ENCODE assay signal across 17 cellular contexts in the genomic region with DNA sequence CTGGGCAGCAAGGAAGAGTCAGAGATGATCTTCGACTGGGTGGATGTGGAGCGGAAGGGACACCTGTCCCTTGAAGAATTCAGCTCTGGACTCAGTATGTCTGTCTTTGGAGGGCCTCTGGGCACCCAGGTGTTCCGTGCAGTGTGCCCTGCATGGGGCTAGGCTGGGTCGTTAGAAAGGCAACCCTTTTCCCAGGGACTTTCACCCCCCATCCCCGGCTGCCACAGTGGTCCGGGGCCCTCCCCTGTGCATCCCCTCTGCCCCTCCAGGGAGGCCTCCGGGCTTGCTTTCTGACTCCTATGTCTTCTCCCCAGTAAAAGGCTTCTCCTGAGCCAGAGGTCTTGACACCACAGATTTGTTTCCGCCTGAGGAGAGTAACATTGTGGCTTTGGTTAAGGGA. TPM values are rescaled to one million over a fixed set of nuclear protein-coding genes. Genes with fewer than 3 reads are reported as not detected.
A peak's percentile ranks its signal among the peaks of the same experiment; 100 is the strongest.
DNase-seq lines count a peak whose midpoint lies in the region; TF ChIP-seq lines count a peak whose summit lies in the region.
"Had no signal": no experiment of that assay in that cellular context is flagged by ENCODE, and none has a peak within 500 bp of the region (broad histone marks: within the 10 kb centered on the region; RNA-seq: fewer than 3 reads in every experiment).

No MANE protein-coding gene starts in this region.

- no peak overlapping the region for H3K4me3 ChIP-seq in spleen
- H3K4me3 ChIP-seq: BLaER1 treated with 17β-estradiol and CSF1 and Interleukin-3, amounts not matched to agents 10 nM and 100 nM; GM23248; HAP-1 had no signal

- in situ Hi-C loops in G401 (cut with HindIII; ENCODE audit: low sequenced_read_pairs) = no loop called here

- CTCF ChIA-PET in activated naive CD4-positive, alpha-beta T cell treated with anti-CD3 and anti-CD28 coated beads for 36 hours (lab: Charles Lee) = no interaction called here
- CTCF ChIA-PET in activated naive CD4-positive, alpha-beta T cell treated with anti-CD3 and anti-CD28 coated beads, Interleukin-2, amount 10 ng/mL, durations not matched to agents 7 days and 5 days (lab: Charles Lee) = no interaction called here

- no peaks in the 10 kb centered on the region for H3K4me1 Mint-ChIP-seq in activated naive CD4-positive, alpha-beta T cell treated with anti-CD3 and anti-CD28 coated beads for 36 hours (ENCODE audit: low read depth)
- no peaks in the 10 kb centered on the region for H3K4me1 Mint-ChIP-seq in activated naive CD4-positive, alpha-beta T cell treated with anti-CD3 and anti-CD28 coated beads, Interleukin-2, amount 10 ng/mL, durations not matched to agents 7 days and 5 days
- H3K4me1 Mint-ChIP-seq: B cell had no signal

- H3K27ac ChIP-seq in spleen = no peak overlapping the region
- H3K27ac ChIP-seq: BLaER1 treated with 17β-estradiol and CSF1 and Interleukin-3, amounts not matched to agents 10 nM and 100 nM; GM23248; HL-60 had no signal

- no peaks in the 10 kb centered on the region for H3K9me3 ChIP-seq in spleen
- H3K9me3 ChIP-seq: BLaER1 treated with 17β-estradiol and CSF1 and Interleukin-3, amounts not matched to agents 10 nM and 100 nM; HAP-1 had no signal

- H3K27ac Mint-ChIP-seq in activated naive CD4-positive, alpha-beta T cell treated with anti-CD3 and anti-CD28 coated beads for 36 hours = no peak overlapping the region
- H3K27ac Mint-ChIP-seq in activated naive CD4-positive, alpha-beta T cell treated with anti-CD3 and anti-CD28 coated beads, Interleukin-2, amount 10 ng/mL, durations not matched to agents 7 days and 5 days = no peak overlapping the region
- H3K27ac Mint-ChIP-seq: B cell; CD8-positive, alpha-beta T cell had no signal

- no peak for TF ChIP-seq POLR2A in spleen (IDR thresholded peaks at IDR 0.05)

- H3K27me3 Mint-ChIP-seq in activated naive CD4-positive, alpha-beta T cell treated with anti-CD3 and anti-CD28 coated beads for 36 hours (ENCODE audit: low read depth) = no peaks in the 10 kb centered on the region
- H3K27me3 Mint-ChIP-seq in activated naive CD4-positive, alpha-beta T cell treated with anti-CD3 and anti-CD28 coated beads, Interleukin-2, amount 10 ng/mL, durations not matched to agents 7 days and 5 days = peaks cover 59% of the 10 kb centered on the region
- H3K27me3 Mint-ChIP-seq: B cell had no signal

- no peaks in the 10 kb centered on the region for H3K9me3 Mint-ChIP-seq in activated naive CD4-positive, alpha-beta T cell treated with anti-CD3 and anti-CD28 coated beads for 36 hours
- no peaks in the 10 kb centered on the region for H3K9me3 Mint-ChIP-seq in activated naive CD4-positive, alpha-beta T cell treated with anti-CD3 and anti-CD28 coated beads, Interleukin-2, amount 10 ng/mL, durations not matched to agents 7 days and 5 days
- H3K9me3 Mint-ChIP-seq: CD8-positive, alpha-beta T cell had no signal

- no peak overlapping the region for H3K4me3 Mint-ChIP-seq in activated naive CD4-positive, alpha-beta T cell treated with anti-CD3 and anti-CD28 coated beads for 36 hours
- H3K4me3 Mint-ChIP-seq in activated naive CD4-positive, alpha-beta T cell treated with anti-CD3 and anti-CD28 coated beads, Interleukin-2, amount 10 ng/mL, durations not matched to agents 7 days and 5 days = no peak overlapping the region
- H3K4me3 Mint-ChIP-seq: B cell; CD8-positive, alpha-beta T cell had no signal

- intact Hi-C loops in activated naive CD4-positive, alpha-beta T cell treated with anti-CD3 and anti-CD28 coated beads for 36 hours (cut with micrococcal nuclease) = no loop called here
- intact Hi-C loops in spleen (cut with DNase I; ENCODE audit: low total_unique reads) = no loop called here

- no peaks in the 10 kb centered on the region for H3K4me1 ChIP-seq in spleen
- H3K4me1 ChIP-seq: HAP-1 had no signal

- no peaks in the 10 kb centered on the region for H3K36me3 Mint-ChIP-seq in activated naive CD4-positive, alpha-beta T cell treated with anti-CD3 and anti-CD28 coated beads for 36 hours (ENCODE audit: low read depth)
- no peaks in the 10 kb centered on the region for H3K36me3 Mint-ChIP-seq in activated naive CD4-positive, alpha-beta T cell treated with anti-CD3 and anti-CD28 coated beads, Interleukin-2, amount 10 ng/mL, durations not matched to agents 7 days and 5 days
- H3K36me3 Mint-ChIP-seq: CD8-positive, alpha-beta T cell had no signal

- no peak for TF ChIP-seq CTCF in spleen (IDR thresholded peaks at IDR 0.05 in 8 of 11, conservative IDR thresholded peaks at IDR 0.05 in 3 of 11)

- 85 to 90% (median 86%) methylated on average over 6 to 8 of the region's 8 CpGs for WGBS in spleen, 5 donors

- DNase-seq in activated naive CD4-positive, alpha-beta T cell treated with anti-CD3 and anti-CD28 coated beads for 36 hours = peak; percentile 2
- DNase-seq in activated naive CD4-positive, alpha-beta T cell treated with anti-CD3 and anti-CD28 coated beads, Interleukin-2, amount 10 ng/mL, durations not matched to agents 7 days and 5 days = no peak
- peak; percentile 68 for DNase-seq in mesenteric fat pad (ENCODE audit: low spot score)
- DNase-seq in spleen = peak; percentile 41
- DNase-seq in globus pallidus (ENCODE audit: low spot score) = no peak
- no peak for DNase-seq in G401 (ENCODE audit: low spot score)
- DNase-seq: Calu3; CD8-positive, alpha-beta T cell; DMS79 treated with DMSO at 0.1 percent for 48 hours; GM23248 had no signal

- no peaks in the 10 kb centered on the region for H3K27me3 ChIP-seq in spleen (replicated peaks in 1 of 7)
- H3K27me3 ChIP-seq: BLaER1 treated with 17β-estradiol and CSF1 and Interleukin-3, amounts not matched to agents 10 nM and 100 nM had no signal

- H3K36me3 ChIP-seq in spleen = peaks cover 0 to 49% (median 0%) of the 10 kb centered on the region in 6 donors
- H3K36me3 ChIP-seq: BLaER1 treated with 17β-estradiol and CSF1 and Interleukin-3, amounts not matched to agents 10 nM and 100 nM; HAP-1 had no signal

RNA-seq across cellular contexts. Expression of gene RAB44, which starts 16.2 kb away (rescaled TPM):
- under 1 TPM in 1 of 2 experiments, not detected in 1; 0.05 TPM for total RNA-seq in activated naive CD4-positive, alpha-beta T cell treated with anti-CD3 and anti-CD28 coated beads for 36 hours
- 0.35 TPM for total RNA-seq in mesenteric fat pad
- 1 to 10 TPM in 5 of 7 donors, under 1 TPM in 2; 0.54 to 3.5 (median 1.3) TPM for total RNA-seq in spleen
- polyA plus RNA-seq in spleen = under 1 TPM; 0.06 to 0.26 (median 0.24) TPM
- 0.06 TPM in 1 of 2 replicates, not detected in the other for total RNA-seq in G401 (2014; rRNA removed; shearing (Covaris generic))
- total RNA-seq: A172, Calu3, GM23248, H4, HT1080 had no signal
- polyA plus RNA-seq: GM23248 had no signal

RNA-seq across cellular contexts. Expression of gene CDKN1A, which starts 35.3 kb away (rescaled TPM):
- 10 to 100 TPM; 90.1 to 92.3 TPM for total RNA-seq in activated naive CD4-positive, alpha-beta T cell treated with anti-CD3 and anti-CD28 coated beads for 36 hours
- total RNA-seq in mesenteric fat pad (245 TPM), spleen (10 to 100 TPM; 26.5 to 58.5 (median 32.8) TPM)
- polyA plus RNA-seq in spleen = 10 to 100 TPM; 10.7 to 18.4 (median 11.9) TPM
- 105 and 117 TPM in 2 replicates for total RNA-seq in G401 (2014; rRNA removed; shearing (Covaris generic))

Comparison
In these comparisons a context has a peak if more than half of its experiments do, and no peak if none do; other contexts are left out.
1. DNase-seq: peak in activated naive CD4-positive, alpha-beta T cell treated with anti-CD3 and anti-CD28 coated beads for 36 hours (single experiment), mesenteric fat pad (single experiment) and spleen (single experiment); none in activated naive CD4-positive, alpha-beta T cell treated with anti-CD3 and anti-CD28 coated beads, Interleukin-2, amount 10 ng/mL, durations not matched to agents 7 days and 5 days (single experiment), globus pallidus (single experiment) and G401 (single experiment).